ENCODE assay signal across 1 cellular context in genomic region chr2:197705143-197705911, GRCh38.
TF ChIP-seq lines count a peak whose summit lies in the region.

TSS of gene MARS2 (plus strand) at chr2:197705369. CDS start at chr2:197705406, 37 bp downstream.

TF ChIP-seq in K562, 482 proteins besides CTCF, POLR2A, EP300 and RAD21 (continued from another document and continues in another):
- TF ChIP-seq MNT (conservative IDR thresholded peaks at IDR 0.05) (peak; percentile 92 to 97), RBBP5 (IDR thresholded peaks at IDR 0.05; ENCODE audit: borderline replicate concordance, insufficient read depth, low read length, poor library complexity, severe bottlenecking) (peak; percentile 91), PHF8 (IDR thresholded peaks at IDR 0.05; ENCODE audit: borderline replicate concordance, low read length) (peak; percentile 81; the same call in 1 of the 2 replicates), POLR2G (IDR thresholded peaks at IDR 0.05; ENCODE audit: low read depth, low read length) (peak; percentile 83), FIP1L1 (IDR thresholded peaks at IDR 0.05; ENCODE audit: low read depth, low read length, poor library complexity, severe bottlenecking) (peak; percentile 29), SAP30 (IDR thresholded peaks at IDR 0.05; ENCODE audit: borderline replicate concordance, insufficient read depth, low read depth, low read length, poor library complexity, severe bottlenecking) (peak; percentile 97), GMEB1 (CRISPR knock-in tag; IDR thresholded peaks at IDR 0.05) (peak; percentile 38; the same call in 1 of the 2 replicates), NR1H2 (CRISPR knock-in tag; IDR thresholded peaks at IDR 0.05) (no peak), SIN3A (IDR thresholded peaks at IDR 0.05; ENCODE audit: borderline replicate concordance in 2 of 2, control insufficient read depth in 1 of 2, low read depth in 2 of 2, low read length in 2 of 2) (peak; percentile 45 to 88; a peak in 2 of 4 replicates), GABPA (tag; conservative IDR thresholded peaks at IDR 0.05; ENCODE audit: low read depth) (peak; percentile 70), VEZF1 (CRISPR knock-in tag; IDR thresholded peaks at IDR 0.05) (peak; percentile 86), ATF1 (CRISPR knock-in tag; IDR thresholded peaks at IDR 0.05) (no peak), ATF1 (tag; IDR thresholded peaks at IDR 0.05) (peak; percentile 57), HDAC2 (IDR thresholded peaks at IDR 0.05) (peak; percentile 78; the same call in 1 of the 2 replicates), MEIS2 (IDR thresholded peaks at IDR 0.05; ENCODE audit: partially characterized antibody) (peak; percentile 69), RAD51 (IDR thresholded peaks at IDR 0.05; ENCODE audit: borderline replicate concordance, low read depth) (no peak), L3MBTL2 (IDR thresholded peaks at IDR 0.05) (peak; percentile 70; the same call in 1 of the 2 replicates), CREM (IDR thresholded peaks at IDR 0.05; ENCODE audit: low read depth) (peak; percentile 65; the same call in 1 of the 2 replicates), SIN3B (IDR thresholded peaks at IDR 0.05; ENCODE audit: low read depth) (peak; percentile 29; the same call in 1 of the 2 replicates), MTA1 (IDR thresholded peaks at IDR 0.05; ENCODE audit: borderline replicate concordance) (0 out of 2 replicates have a peak, but pooled peaks have one; percentile 16), SMARCE1 (IDR thresholded peaks at IDR 0.05) (no peak), TFAP4 (CRISPR knock-in tag; IDR thresholded peaks at IDR 0.05; ENCODE audit: borderline replicate concordance) (peak; percentile 60; the same call in 1 of the 2 replicates), CBFB (CRISPR knock-in tag; IDR thresholded peaks at IDR 0.05) (peak; percentile 63; the same call in 1 of the 2 replicates), ZNF395 (CRISPR knock-in tag; IDR thresholded peaks at IDR 0.05) (peak; percentile 70; the same call in 1 of the 2 replicates), MAX (CRISPR knock-in tag; IDR thresholded peaks at IDR 0.05) (peak; percentile 89), HDAC1 (IDR thresholded peaks at IDR 0.05) (peak in 1 of 2 experiments; percentile 97; a peak in 2 of 4 replicates), SETDB1 (IDR thresholded peaks at IDR 0.05; ENCODE audit: low read length) (no peak), MGA (IDR thresholded peaks at IDR 0.05) (peak; percentile 65; the same call in 1 of the 2 replicates), USF1 (CRISPR knock-in tag; IDR thresholded peaks at IDR 0.05) (peak; percentile 76), EZH2 (IDR thresholded peaks at IDR 0.05; ENCODE audit: borderline replicate concordance, low read depth, low read length) (no peak)
